Comparison of ENCODE assay signal across 9 cellular contexts in genomic region chr19:47228937-47229673, GRCh38. TPM values are rescaled to one million over a fixed set of nuclear protein-coding genes. Genes with fewer than 3 reads are reported as not detected.
DNase-seq lines count a peak whose midpoint lies in the region; ATAC-seq, FAIRE-seq and TF ChIP-seq lines count a peak whose summit lies in the region.
"Had no signal": no experiment of that assay in that cellular context is flagged by ENCODE, and none has a peak within 500 bp of the region (broad histone marks: within the 10 kb centered on the region; RNA-seq: fewer than 3 reads in every experiment).

No MANE protein-coding gene starts in this region.

- TF ChIP-seq POLR2A in stomach (IDR thresholded peaks at IDR 0.05) (no peak), lower leg skin (IDR thresholded peaks at IDR 0.05) (no peak)

- peaks cover 30% of the 10 kb centered on the region for H3K23me2 ChIP-seq in H9 (ENCODE audit: insufficient read length, low read depth, low read length, poor library complexity, severe bottlenecking)

- DNase-seq in AG20443 (ENCODE audit: low spot score): peak; percentile 6
- DNase-seq in H9: no peak
- peak; percentile 51 for DNase-seq in activated CD8-positive, alpha-beta T cell treated with anti-CD3 and anti-CD28 coated beads for 36 hours
- no peak for DNase-seq in right cardiac atrium
- no peak for DNase-seq in stomach
- no peak for DNase-seq in lower leg skin (ENCODE audit: low spot score in 2 of 2)
- DNase-seq in ureter (ENCODE audit: low spot score): no peak
- DNase-seq in GM19239 (ENCODE audit: insufficient read length, low spot score): no peak

- no peaks in the 10 kb centered on the region; a peak in 2 of 5 replicates for H3K9me3 Mint-ChIP-seq in H9
- no peaks in the 10 kb centered on the region for H3K9me3 Mint-ChIP-seq in activated CD8-positive, alpha-beta T cell treated with anti-CD3 and anti-CD28 coated beads for 36 hours
- H3K9me3 Mint-ChIP-seq: memory B cell had no signal

- H3K9me3 ChIP-seq in H9 (ENCODE audit: control insufficient read depth, low read depth, low read length) (no peaks in the 10 kb centered on the region), right cardiac atrium (ENCODE audit: control insufficient read depth, low read length) (no peaks in the 10 kb centered on the region), stomach (no peaks in the 10 kb centered on the region)

- no peaks in the 10 kb centered on the region for H3K79me1 ChIP-seq in H9 (ENCODE audit: insufficient read depth, low read depth, low read length, poor library complexity, severe bottlenecking)

- peak overlapping the region; percentile 88 for H3K4me2 ChIP-seq in H9 (ENCODE audit: insufficient read depth, insufficient read length, low read length)

- FAIRE-seq in GM19239 (lab: Jason Lieb, UNC): no peak

- no peak for ATAC-seq in activated CD8-positive, alpha-beta T cell treated with anti-CD3 and anti-CD28 coated beads for 36 hours
- ATAC-seq in right cardiac atrium: no peak

- H3K27me3 ChIP-seq in H9 (ENCODE audit: insufficient read depth, low read length): no peaks in the 10 kb centered on the region
- no peaks in the 10 kb centered on the region for H3K27me3 ChIP-seq in right cardiac atrium (ENCODE audit: control insufficient read depth, insufficient read depth)
- no peaks in the 10 kb centered on the region for H3K27me3 ChIP-seq in stomach

- WGBS in H9 (ENCODE audit: extremely low coverage, insufficient read length, low lambda C conversion rate): no CpG with 5 or more reads among the region's 10 CpGs
- 15% methylated on average over 10 of the region's 10 CpGs for WGBS in right cardiac atrium
- 12 to 30% (median 26%) methylated on average over 10 of the region's 10 CpGs for WGBS in stomach, 5 donors
- 8 to 9% methylated on average over 10 of the region's 10 CpGs for WGBS in lower leg skin, 2 donors

- no peak overlapping the region for H4K91ac ChIP-seq in H9 (ENCODE audit: insufficient read length, low read depth, low read length)

- no peak overlapping the region for H3K23ac ChIP-seq in H9 (ENCODE audit: insufficient read length, low read depth, low read length)

- no peaks in the 10 kb centered on the region for H3K27me3 Mint-ChIP-seq in H9 (ENCODE audit: low read depth)
- H3K27me3 Mint-ChIP-seq in activated CD8-positive, alpha-beta T cell treated with anti-CD3 and anti-CD28 coated beads for 36 hours: no peaks in the 10 kb centered on the region
- H3K27me3 Mint-ChIP-seq: memory B cell had no signal

- H3K4me3 ChIP-seq in right cardiac atrium (ENCODE audit: low read length) (no peak overlapping the region), stomach (peak overlapping the region; percentile 74 to 99 (median 97)), lower leg skin (ENCODE audit: low read depth, poor library complexity, severe bottlenecking) (no peak overlapping the region)

- POLR2A ChIA-PET in activated CD8-positive, alpha-beta T cell treated with anti-CD3 and anti-CD28 coated beads for 36 hours (lab: Charles Lee): interaction anchor here (1.0 to 1.5 kb wide), 2 partner anchors 12 to 15 kb away, joined by 3 to 6 read pairs; no protein-coding TSS in a partner anchor

- H3K18ac ChIP-seq in H9 (ENCODE audit: insufficient read length, low read depth, low read length): no peak overlapping the region

- no peak overlapping the region for H2AFZ ChIP-seq in H9 (ENCODE audit: low read length)

- peak overlapping the region; percentile 3 for H3K9ac ChIP-seq in H9 (ENCODE audit: extremely low read depth, insufficient read length, low read length)

- no peak overlapping the region for H4K8ac ChIP-seq in H9 (replicated peaks; ENCODE audit: insufficient read length, low read depth, low read length)

- H2AK5ac ChIP-seq in H9 (ENCODE audit: insufficient read length, low read length): no peak overlapping the region

- no peak for TF ChIP-seq EP300 in stomach (IDR thresholded peaks at IDR 0.05)

- no peak overlapping the region for H2BK20ac ChIP-seq in H9 (ENCODE audit: low read depth, low read length, poor library complexity, severe bottlenecking)

- peak overlapping the region; percentile 83; the same call in 1 of the 2 replicates for H3K14ac ChIP-seq in H9 (ENCODE audit: insufficient read depth, low read length)

- CTCF ChIA-PET in activated CD8-positive, alpha-beta T cell treated with anti-CD3 and anti-CD28 coated beads for 36 hours (lab: Charles Lee): interaction anchor here (0.9 to 1.0 kb wide), 2 partner anchors 15 to 18 kb away, joined by 3 to 5 read pairs; no protein-coding TSS in a partner anchor

- intact Hi-C loops in activated CD8-positive, alpha-beta T cell treated with anti-CD3 and anti-CD28 coated beads for 36 hours (cut with micrococcal nuclease): loop anchor here (2.0 to 5.0 kb wide), 2 partner anchors 14 to 42 kb away; no protein-coding TSS in a partner anchor
- intact Hi-C loops in right cardiac atrium (cut with DNase I): no loop called here
- intact Hi-C loops in stomach (cut with DNase I; ENCODE audit: low total_unique reads): no loop called here
- intact Hi-C loops in lower leg skin (cut with DNase I; ENCODE audit: low total_unique reads): no loop called here

- H3K56ac ChIP-seq in H9 (ENCODE audit: insufficient read length, low read depth, low read length): no peak overlapping the region

- H3K4me1 ChIP-seq in H9 (ENCODE audit: insufficient read depth, low read length) (peaks cover 7% of the 10 kb centered on the region; the same call in 1 of the 2 replicates), right cardiac atrium (ENCODE audit: control insufficient read depth, insufficient read depth, low read length) (peaks cover 8% of the 10 kb centered on the region), stomach (peaks cover 60 to 74% (median 63%) of the 10 kb centered on the region in 4 donors)

- H2BK12ac ChIP-seq in H9 (ENCODE audit: insufficient read length, low read depth, low read length): no peak overlapping the region

- no peak for TF ChIP-seq CTCF in H9 (conservative IDR thresholded peaks at IDR 0.05)
- no peak for TF ChIP-seq CTCF in activated CD8-positive, alpha-beta T cell treated with anti-CD3 and anti-CD28 coated beads for 36 hours (IDR thresholded peaks at IDR 0.05)
- TF ChIP-seq CTCF in stomach (IDR thresholded peaks at IDR 0.05): no peak
- TF ChIP-seq CTCF in lower leg skin (IDR thresholded peaks at IDR 0.05): no peak

- no peak overlapping the region for H2BK5ac ChIP-seq in H9 (ENCODE audit: insufficient read length, low read length)

- peaks cover 0 to 7% (median 6%) of the 10 kb centered on the region in 3 experiments; a peak in 5 of 7 replicates for H3K36me3 Mint-ChIP-seq in H9 (ENCODE audit: insufficient read depth in 1 of 3, low read depth in 3 of 3)
- peaks cover 10% of the 10 kb centered on the region for H3K36me3 Mint-ChIP-seq in activated CD8-positive, alpha-beta T cell treated with anti-CD3 and anti-CD28 coated beads for 36 hours (ENCODE audit: low read depth)
- H3K36me3 Mint-ChIP-seq: memory B cell had no signal

- H3K36me3 ChIP-seq in stomach: peaks cover 0 to 6% (median 0%) of the 10 kb centered on the region in 4 donors

- peaks cover 2% of the 10 kb centered on the region; the same call in 1 of the 2 replicates for H3K79me2 ChIP-seq in H9 (ENCODE audit: insufficient read depth, low read length)

- no peak overlapping the region for H3K4me3 Mint-ChIP-seq in H9
- H3K4me3 Mint-ChIP-seq in activated CD8-positive, alpha-beta T cell treated with anti-CD3 and anti-CD28 coated beads for 36 hours: no peak overlapping the region
- H3K4me3 Mint-ChIP-seq: memory B cell had no signal

- H3K27ac Mint-ChIP-seq in H9: no peak overlapping the region
- H3K27ac Mint-ChIP-seq in activated CD8-positive, alpha-beta T cell treated with anti-CD3 and anti-CD28 coated beads for 36 hours: no peak overlapping the region
- H3K27ac Mint-ChIP-seq: memory B cell had no signal

- no peak overlapping the region for H4K5ac ChIP-seq in H9 (ENCODE audit: insufficient read length, low read depth, low read length)

- no peak overlapping the region for H3K4ac ChIP-seq in H9 (ENCODE audit: low read depth, low read length)

- H3K4me1 Mint-ChIP-seq in H9: peaks cover 25 to 26% of the 10 kb centered on the region in 2 experiments
- H3K4me1 Mint-ChIP-seq in activated CD8-positive, alpha-beta T cell treated with anti-CD3 and anti-CD28 coated beads for 36 hours (ENCODE audit: low read depth): peaks cover 24% of the 10 kb centered on the region

- no peak overlapping the region for H2BK120ac ChIP-seq in H9 (ENCODE audit: low read depth, low read length, poor library complexity, severe bottlenecking)

- no peak overlapping the region for H3T11ph ChIP-seq in H9 (ENCODE audit: low read length)

- H4K20me1 ChIP-seq in H9 (ENCODE audit: control insufficient read depth, insufficient read depth, insufficient read length): peaks cover 4% of the 10 kb centered on the region

- no peak overlapping the region for H3K27ac ChIP-seq in H9 (ENCODE audit: insufficient read length, low read depth, low read length)
- peak overlapping the region; percentile 95 for H3K27ac ChIP-seq in right cardiac atrium (ENCODE audit: low read length)
- peak overlapping the region; percentile 96 to 100 (median 99) for H3K27ac ChIP-seq in stomach

- H2BK15ac ChIP-seq in H9 (ENCODE audit: low read depth, low read length): no peak overlapping the region

RNA-seq across cellular contexts. Expression of gene BBC3, which starts 1.9 kb away (rescaled TPM):
- 23.2 and 24.8 TPM in 2 replicates for total RNA-seq in H9 (2021)
- 10 to 100 TPM; 23.2 to 26.2 TPM for total RNA-seq in activated CD8-positive, alpha-beta T cell treated with anti-CD3 and anti-CD28 coated beads for 36 hours
- 1 to 10 TPM; 2.1 to 4.3 (median 4.0) TPM for total RNA-seq in right cardiac atrium
- 3.4 TPM for polyA plus RNA-seq in right cardiac atrium
- 10 to 100 TPM in 4 of 5 donors, 1 to 10 TPM in 1; 2.9 to 69.2 (median 17.0) TPM for total RNA-seq in stomach
- 1 to 10 TPM; 6.0 to 9.8 (median 8.7) TPM for polyA plus RNA-seq in stomach
- 10 to 100 TPM; 11.2 to 33.0 (median 14.4) TPM for total RNA-seq in lower leg skin
- total RNA-seq in ureter: 9.9 TPM

RNA-seq across cellular contexts. Expression of gene CCDC9, which starts 27.2 kb away (rescaled TPM):
- total RNA-seq in H9 (2021) (34.4 and 36.9 TPM in 2 replicates), right cardiac atrium (10 to 100 TPM; 18.1 to 27.5 (median 22.4) TPM), stomach (10 to 100 TPM; 16.1 to 62.4 (median 21.7) TPM), lower leg skin (10 to 100 TPM; 26.4 to 46.6 (median 33.7) TPM), ureter (37.2 TPM)
- 10 to 100 TPM; 24.4 to 27.0 TPM for total RNA-seq in activated CD8-positive, alpha-beta T cell treated with anti-CD3 and anti-CD28 coated beads for 36 hours
- polyA plus RNA-seq in right cardiac atrium (27.8 TPM), stomach (10 to 100 TPM; 14.3 to 35.1 (median 20.9) TPM)

RNA-seq across cellular contexts. Expression of gene INAFM1, which starts 45.6 kb away (rescaled TPM):
- total RNA-seq in H9 (2021) (8.5 and 9.2 TPM in 2 replicates), right cardiac atrium (10 to 100 TPM; 13.3 to 16.9 (median 15.0) TPM), stomach (1 to 10 TPM in 4 of 5 donors, not detected in 1; 1.8 to 7.7 (median 4.5) TPM), lower leg skin (10 to 100 TPM in 1 of 4 donors, 1 to 10 TPM in 3; 6.0 to 13.6 (median 8.2) TPM), ureter (22.2 TPM)
- 10 to 100 TPM; 11.4 to 12.7 TPM for total RNA-seq in activated CD8-positive, alpha-beta T cell treated with anti-CD3 and anti-CD28 coated beads for 36 hours
- polyA plus RNA-seq in right cardiac atrium (7.0 TPM), stomach (10 to 100 TPM; 14.1 to 48.0 (median 18.7) TPM)

Comparison
In these comparisons a context has a peak if more than half of its experiments do, and no peak if none do; other contexts are left out.
1. DNase-seq: peak in AG20443 (single experiment) and activated CD8-positive, alpha-beta T cell treated with anti-CD3 and anti-CD28 coated beads for 36 hours (single experiment); none in H9 (single experiment), right cardiac atrium (0 of 3), stomach (single experiment), lower leg skin (0 of 2), ureter (single experiment) and GM19239 (single experiment).
2. H3K4me3 ChIP-seq: peak in stomach (4 of 4); none in right cardiac atrium (single experiment) and lower leg skin (single experiment).